ENCODE assay signal across 10 cellular contexts in the genomic region with DNA sequence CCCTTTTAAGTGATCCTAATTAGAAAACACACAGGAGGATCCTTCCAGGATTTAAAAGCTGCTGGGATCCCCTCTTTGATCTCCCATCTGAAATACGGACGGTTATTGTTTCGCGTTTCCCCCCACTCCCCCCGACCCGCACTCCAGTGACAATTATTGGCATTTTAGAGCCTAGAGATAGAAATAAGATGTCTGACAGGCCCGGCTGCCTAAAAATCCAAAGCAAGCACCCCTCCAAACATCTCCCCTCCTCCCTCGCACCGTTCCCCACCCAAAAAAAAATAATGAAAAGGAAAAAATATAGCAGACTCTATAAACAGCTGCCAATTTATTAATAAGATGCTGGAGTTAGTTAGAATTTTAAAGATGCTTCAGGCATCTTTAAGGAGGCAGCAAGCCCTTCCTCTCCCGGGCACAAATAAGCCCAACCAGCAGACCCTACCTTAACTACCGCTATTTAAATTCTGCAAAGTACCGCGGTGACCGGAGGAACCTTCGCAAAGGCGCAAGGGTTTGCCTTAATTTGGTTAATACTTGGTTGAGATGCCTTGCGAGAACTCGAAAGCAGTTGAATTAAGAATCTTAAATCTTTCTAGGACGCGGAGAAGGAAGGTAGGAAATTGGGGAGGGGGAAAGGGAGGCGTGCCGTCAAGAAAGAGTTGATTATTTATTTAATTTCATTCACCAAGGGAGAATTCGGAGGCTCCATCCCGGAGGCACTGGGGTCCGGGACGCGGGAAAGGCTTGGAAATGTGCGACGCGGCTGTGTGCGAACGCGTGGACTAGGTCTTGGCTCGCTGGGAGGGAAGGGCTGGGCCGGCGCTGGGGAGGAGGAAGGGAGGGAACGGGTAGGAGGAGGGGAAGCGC. TPM values are rescaled to one million over a fixed set of nuclear protein-coding genes. Genes with fewer than 3 reads are reported as not detected.
DNase-seq lines count a peak whose midpoint lies in the region; ATAC-seq and TF ChIP-seq lines count a peak whose summit lies in the region.
"Had no signal": no experiment of that assay in that cellular context is flagged by ENCODE, and none has a peak within 500 bp of the region (broad histone marks: within the 10 kb centered on the region; RNA-seq: fewer than 3 reads in every experiment).

No MANE protein-coding gene starts in this region.

- no peak overlapping the region for H3K9ac ChIP-seq in skeletal muscle tissue (ENCODE audit: low read depth in 1 of 3, low read length in 3 of 3)

- no peak for ATAC-seq in GM19023 (IDR thresholded peaks at IDR 0.05; ENCODE audit: unreplicated experiment)
- no peak for ATAC-seq in GM21576 (IDR thresholded peaks at IDR 0.05; ENCODE audit: unreplicated experiment)
- no peak for ATAC-seq in HG03135 (IDR thresholded peaks at IDR 0.05; ENCODE audit: unreplicated experiment)
- no peak for ATAC-seq in HG02973 (IDR thresholded peaks at IDR 0.05; ENCODE audit: unreplicated experiment)

- H3K4me3 ChIP-seq in HAP-1: peak overlapping the region; percentile 32
- H3K4me3 ChIP-seq in ascending aorta: peak overlapping the region; percentile 64 to 73
- peak overlapping the region; percentile 45 for H3K4me3 ChIP-seq in kidney epithelial cell (ENCODE audit: low read depth, low read length)
- peak overlapping the region; percentile 51 to 60 (median 59) for H3K4me3 ChIP-seq in skeletal muscle tissue (ENCODE audit: low read length in 3 of 3)

- 0 out of 2 replicates have a peak, but pooled peaks cover 5% of the 10 kb centered on the region for H3K4me1 ChIP-seq in HAP-1
- H3K4me1 ChIP-seq in ascending aorta: peaks cover 0 to 11% of the 10 kb centered on the region in 2 donors
- peaks cover 12 to 13% (median 13%) of the 10 kb centered on the region in 3 donors for H3K4me1 ChIP-seq in skeletal muscle tissue (ENCODE audit: control insufficient read depth in 3 of 3, insufficient read depth in 3 of 3, low read length in 3 of 3)

- DNase-seq in HAP-1 (ENCODE audit: low spot score in 2 of 2) (no peak), ascending aorta (ENCODE audit: low spot score in 2 of 2) (no peak), kidney epithelial cell (ENCODE audit: low read depth) (no peak)

- H3K9me3 ChIP-seq in HAP-1 (no peaks in the 10 kb centered on the region), ascending aorta (no peaks in the 10 kb centered on the region), skeletal muscle tissue (ENCODE audit: control insufficient read depth in 3 of 3, low read length in 3 of 3) (no peaks in the 10 kb centered on the region)

- H3K27me3 ChIP-seq in HAP-1 (ENCODE audit: low read depth) (peaks cover 54% of the 10 kb centered on the region), ascending aorta (peaks cover 5% of the 10 kb centered on the region), kidney epithelial cell (ENCODE audit: control insufficient read depth, insufficient read depth, low read length) (peaks cover 21% of the 10 kb centered on the region), skeletal muscle tissue (ENCODE audit: control insufficient read depth in 3 of 3, insufficient read depth in 3 of 3, low read length in 3 of 3) (peaks cover 24 to 29% (median 27%) of the 10 kb centered on the region in 3 donors)

- H3K27ac ChIP-seq in ascending aorta (no peak overlapping the region), skeletal muscle tissue (ENCODE audit: low read depth, low read length) (no peak overlapping the region)
- H3K27ac ChIP-seq: RWPE1 had no signal

- intact Hi-C loops in ascending aorta (cut with DNase I): loop anchor here (5.0 kb wide), 2 partner anchors 273 to 558 kb away; no protein-coding TSS in a partner anchor

- in situ Hi-C loops in HAP-1 (cut with MboI; ENCODE audit: low sequenced_read_pairs): no loop called here

- TF ChIP-seq CTCF in ascending aorta (IDR thresholded peaks at IDR 0.05): no peak
- TF ChIP-seq CTCF in kidney epithelial cell (IDR thresholded peaks at IDR 0.05; ENCODE audit: insufficient read depth, low read length, poor library complexity, severe bottlenecking): no peak

- H3K36me3 ChIP-seq in HAP-1 (replicated peaks) (no peaks in the 10 kb centered on the region), ascending aorta (no peaks in the 10 kb centered on the region), kidney epithelial cell (ENCODE audit: control insufficient read depth, insufficient read depth, low read length) (no peaks in the 10 kb centered on the region), skeletal muscle tissue (ENCODE audit: control insufficient read depth in 3 of 3, insufficient read depth in 3 of 3, low read length in 3 of 3) (no peaks in the 10 kb centered on the region)

RNA-seq across cellular contexts. Expression of a gene that starts 1.5 kb away (rescaled TPM):
- 60.1 TPM for total RNA-seq in ascending aorta
- total RNA-seq in kidney epithelial cell: 0.27 TPM in 1 of 2 replicates, not detected in the other
- total RNA-seq in skeletal muscle tissue: 1.0 TPM
- total RNA-seq: M059J had no signal

Comparison
In these comparisons a context has a peak if more than half of its experiments do, and no peak if none do; other contexts are left out.
1. RNA of a gene that starts 1.5 kb away (total RNA-seq): 60.1 TPM in ascending aorta (single experiment); 1.0 TPM in skeletal muscle tissue (single experiment) and 0.27 TPM in kidney epithelial cell; every median in the first group is over 10 times any median in the second.
2. Peak in every context shown above with its lines, with median percentiles within 50 percentile points of each other: H3K4me3 ChIP-seq.